Comparison of ENCODE assay signal across 1 cellular context in the genomic region with DNA sequence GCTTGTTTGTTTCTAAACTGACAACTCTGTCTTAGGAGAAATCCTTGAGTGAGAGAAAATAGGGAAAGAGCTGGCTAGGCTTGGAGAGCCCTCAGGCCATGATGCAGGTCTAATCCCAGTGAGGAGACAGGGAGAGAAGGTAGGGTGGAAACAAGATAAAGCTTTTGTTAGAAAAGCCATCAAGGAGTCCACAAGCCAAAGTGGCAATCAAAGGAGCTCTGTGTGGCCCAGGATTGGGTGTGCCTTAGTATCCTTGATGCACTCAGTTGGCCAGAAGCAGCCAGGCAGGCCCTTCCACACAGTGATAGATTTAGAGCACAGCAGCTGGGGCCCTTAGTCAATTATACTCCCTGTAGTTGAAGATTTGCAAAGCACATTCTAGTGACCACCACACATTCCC.
TF ChIP-seq lines count a peak whose summit lies in the region.

No MANE protein-coding gene starts in this region.

TF ChIP-seq in SK-N-SH, 30 proteins besides CTCF, POLR2A, EP300 and RAD21 (continued from another document):
- TF ChIP-seq NRF1 (IDR thresholded peaks at IDR 0.05; ENCODE audit: low read depth, low read length), result no peak
- no peak for TF ChIP-seq YY1 (IDR thresholded peaks at IDR 0.05; ENCODE audit: low read depth)
